ENCODE assay signal across 8 cellular contexts in genomic region chr2:175181104-175181876, GRCh38. TPM values are rescaled to one million over a fixed set of nuclear protein-coding genes. Genes with fewer than 3 reads are reported as not detected.
A peak's percentile ranks its signal among the peaks of the same experiment; 100 is the strongest.
DNase-seq lines count a peak whose midpoint lies in the region; ATAC-seq and TF ChIP-seq lines count a peak whose summit lies in the region.

TSS of gene ATP5MC3 (minus strand) at chr2:175181710. CDS start at chr2:175181393, 317 bp downstream.

- peaks cover 9% of the 10 kb centered on the region for H3F3A ChIP-seq in PC-3 (ENCODE audit: low read length, unreplicated experiment)

- H3K9me3 Mint-ChIP-seq in IgD-negative memory B cell = peaks cover 0 to 3% (median 0%) of the 10 kb centered on the region in 3 donors

- peaks cover 5% of the 10 kb centered on the region for H3K36me3 Mint-ChIP-seq in IgD-negative memory B cell

- H3K27me3 Mint-ChIP-seq in IgD-negative memory B cell = no peaks in the 10 kb centered on the region

- ATAC-seq in GM21528 (IDR thresholded peaks at IDR 0.05; ENCODE audit: low FRiP score, unreplicated experiment) = peak; percentile 94
- ATAC-seq in PC-3 = peak; percentile 86

- H3K4me3 ChIP-seq in PC-3 (ENCODE audit: low read length) (peak within 1 kb of the TSS; percentile 89), epithelial cell of proximal tubule (ENCODE audit: low read depth, low read length) (peak within 1 kb of the TSS; percentile 93), mucosa of rectum (ENCODE audit: low read length in 2 of 2) (peak within 1 kb of the TSS; percentile 90 to 96)

- peak; percentile 96 for DNase-seq in DMS153 (lab: John Stamatoyannopoulos, UW)
- DNase-seq in PC-3 = peak; percentile 95
- peak; percentile 88 for DNase-seq in activated T-cell treated with anti-CD3 and anti-CD28 coated beads for 48 hours (ENCODE audit: low read depth)
- peak; percentile 66 for DNase-seq in epithelial cell of proximal tubule (ENCODE audit: low read depth)
- DNase-seq in stimulated activated CD8-positive, alpha-beta memory T cell treated with anti-CD3 and anti-CD28 coated beads, Interleukin-4, amount 100 ng/mL, for 48 hours = peak; percentile 94

- H3K27ac ChIP-seq in PC-3 (ENCODE audit: low read length) (peak within 1 kb of the TSS; percentile 57), mucosa of rectum (ENCODE audit: low read depth in 2 of 2, low read length in 2 of 2) (peak within 1 kb of the TSS; percentile 94 to 96)

- peak within 1 kb of the TSS; percentile 87 for H3K4me2 ChIP-seq in PC-3 (ENCODE audit: low read length)

- H3K27ac Mint-ChIP-seq in IgD-negative memory B cell = peak within 1 kb of the TSS; percentile 56 to 98 (median 96)

- H3K79me2 ChIP-seq in PC-3 (ENCODE audit: low read length) = peaks cover 52% of the 10 kb centered on the region

- CTCF ChIA-PET in PC-3 (lab: Charles Lee) = interaction anchor here (0.5 kb wide), 1 partner anchor 172 kb away, joined by 3 read pairs; no protein-coding TSS in a partner anchor

- peak; percentile 30; the same call in 1 of the 2 replicates for TF ChIP-seq CTCF in PC-3 (conservative IDR thresholded peaks at IDR 0.05; ENCODE audit: low read depth, low read length)
- TF ChIP-seq CTCF in epithelial cell of proximal tubule (conservative IDR thresholded peaks at IDR 0.05; ENCODE audit: low read depth, low read length) = peak; percentile 34

- peak within 1 kb of the TSS; percentile 94 for H3K9ac ChIP-seq in PC-3 (ENCODE audit: low read length)
- H3K9ac ChIP-seq in mucosa of rectum (ENCODE audit: low read depth in 1 of 2, low read length in 2 of 2) = peak within 1 kb of the TSS; percentile 99

- no peaks in the 10 kb centered on the region for H3K9me3 ChIP-seq in PC-3 (ENCODE audit: low read length)
- H3K9me3 ChIP-seq in mucosa of rectum (ENCODE audit: control insufficient read depth in 2 of 2, low read length in 2 of 2) = no peaks in the 10 kb centered on the region

- peaks cover 12 to 18% (median 15%) of the 10 kb centered on the region in 3 donors for H3K4me1 Mint-ChIP-seq in IgD-negative memory B cell

- peak within 1 kb of the TSS; percentile 63 to 96 (median 92) for H3K4me3 Mint-ChIP-seq in IgD-negative memory B cell

- H3K36me3 ChIP-seq in PC-3 (ENCODE audit: low read depth, low read length) = peaks cover 33% of the 10 kb centered on the region
- peaks cover 31 to 33% of the 10 kb centered on the region in 2 donors for H3K36me3 ChIP-seq in mucosa of rectum (ENCODE audit: control insufficient read depth in 2 of 2, insufficient read depth in 2 of 2, low read length in 2 of 2)

- H2AFZ ChIP-seq in PC-3 (ENCODE audit: low read length) = peak within 1 kb of the TSS; percentile 93

- intact Hi-C loops in PC-3 (cut with micrococcal nuclease) = no loop called here

- POLR2A ChIA-PET in PC-3 (lab: Charles Lee; ENCODE audit: unreplicated experiment) = no interaction called here

- BruUV-seq in PC-3 (replicated peaks; lab: Mats Ljungman, UMichigan) = TSS peak; percentile 73

- H3K4me1 ChIP-seq in PC-3 (ENCODE audit: insufficient read depth, low read length) (peaks cover 45% of the 10 kb centered on the region), mucosa of rectum (ENCODE audit: control insufficient read depth in 2 of 2, insufficient read depth in 2 of 2, low read length in 2 of 2) (peaks cover 0 to 4% of the 10 kb centered on the region in 2 donors)

- H3K9me2 ChIP-seq in PC-3 (replicated peaks; ENCODE audit: low read length) = no peaks in the 10 kb centered on the region

- H3K27me3 ChIP-seq in PC-3 (ENCODE audit: low read length) = no peaks in the 10 kb centered on the region
- H3K27me3 ChIP-seq in mucosa of rectum (ENCODE audit: control insufficient read depth in 2 of 2, insufficient read depth in 2 of 2, low read length in 2 of 2) = no peaks in the 10 kb centered on the region

- peaks cover 21% of the 10 kb centered on the region for H4K20me1 ChIP-seq in PC-3 (ENCODE audit: low read length)

RNA-seq across cellular contexts. Expression of gene ATP5MC3, which starts in this region (rescaled TPM):
- 310 TPM for polyA plus RNA-seq in IgD-negative memory B cell
- total RNA-seq in PC-3 (2014; rRNA removed) (214 and 254 TPM in 2 replicates), epithelial cell of proximal tubule (362 and 366 TPM in 2 replicates)

Comparison
In these comparisons a context has a peak if more than half of its experiments do, and no peak if none do; other contexts are left out.
1. Peak in every context shown above with its lines: DNase-seq, ATAC-seq, H3K4me3 ChIP-seq and H3K27ac ChIP-seq.